19 cellular contexts compared by ENCODE assay signal in genomic region chr2:33289961-33290360, GRCh38.
A peak's percentile ranks its signal among the peaks of the same experiment; 100 is the strongest.
DNase-seq lines count a peak whose midpoint lies in the region; ATAC-seq, FAIRE-seq and TF ChIP-seq lines count a peak whose summit lies in the region.
"Had no signal": no experiment of that assay in that cellular context is flagged by ENCODE, and none has a peak within 500 bp of the region (broad histone marks: within the 10 kb centered on the region; RNA-seq: fewer than 3 reads in every experiment).

No MANE protein-coding gene starts in this region.

- H4K20me1 ChIP-seq in astrocyte (ENCODE audit: insufficient read depth, low read length), result no peaks in the 10 kb centered on the region
- H4K20me1 ChIP-seq: BLaER1 treated with 17β-estradiol and CSF1 and Interleukin-3, amounts not matched to agents 10 nM and 100 nM had no signal

- H3K4me2 ChIP-seq in astrocyte (ENCODE audit: low read length), result peak overlapping the region; percentile 81
- H3K4me2 ChIP-seq: BLaER1 treated with 17β-estradiol and CSF1 and Interleukin-3, amounts not matched to agents 10 nM and 100 nM had no signal

- H3K9me3 Mint-ChIP-seq in astrocyte (ENCODE audit: unreplicated experiment) (no peaks in the 10 kb centered on the region), nephron (no peaks in the 10 kb centered on the region)
- no peaks in the 10 kb centered on the region for H3K9me3 Mint-ChIP-seq in activated CD4-positive, alpha-beta memory T cell treated with anti-CD3 and anti-CD28 coated beads for 36 hours
- H3K9me3 Mint-ChIP-seq: T-helper 1 cell treated with Interleukin-12 subunit alpha and Interleukin-12 subunit beta and Interleukin-4 antibody, amounts not matched to agents 30 μg/mL and 1 μg/mL, for 36 hours had no signal

- ATAC-seq in left ventricle myocardium superior (no peak), aorta (ENCODE audit: low FRiP score) (no peak)

- TF ChIP-seq CTCF in left ventricle myocardium inferior (IDR thresholded peaks at IDR 0.05; ENCODE audit: borderline replicate concordance) (no peak), astrocyte (IDR thresholded peaks at IDR 0.05; ENCODE audit: insufficient read depth, low read depth, low read length) (no peak), nephron (IDR thresholded peaks at IDR 0.05; ENCODE audit: unreplicated experiment in 3 of 3) (no peak)

- H3K4me3 Mint-ChIP-seq in astrocyte (ENCODE audit: unreplicated experiment) (no peak overlapping the region), nephron (no peak overlapping the region)
- H3K4me3 Mint-ChIP-seq in activated CD4-positive, alpha-beta memory T cell treated with anti-CD3 and anti-CD28 coated beads for 36 hours, result no peak overlapping the region
- H3K4me3 Mint-ChIP-seq: T-helper 1 cell treated with Interleukin-12 subunit alpha and Interleukin-12 subunit beta and Interleukin-4 antibody, amounts not matched to agents 30 μg/mL and 1 μg/mL, for 36 hours had no signal

- peak overlapping the region; percentile 52 for H3K27ac ChIP-seq in left ventricle myocardium inferior (replicated peaks)
- H3K27ac ChIP-seq in astrocyte (ENCODE audit: low read depth, low read length), result peak overlapping the region; percentile 87
- H3K27ac ChIP-seq in aorta (ENCODE audit: low read depth in 1 of 2, low read length in 2 of 2), result peak overlapping the region; percentile 68 to 88
- H3K27ac ChIP-seq: BLaER1 treated with 17β-estradiol and CSF1 and Interleukin-3, amounts not matched to agents 10 nM and 100 nM had no signal

- no peaks in the 10 kb centered on the region for H3K79me2 ChIP-seq in astrocyte (ENCODE audit: insufficient read depth, low read length)

- H3K27me3 ChIP-seq in left ventricle myocardium inferior (ENCODE audit: low read depth) (no peaks in the 10 kb centered on the region), astrocyte (ENCODE audit: insufficient read depth, low read length) (no peaks in the 10 kb centered on the region), aorta (ENCODE audit: control insufficient read depth in 1 of 2, insufficient read depth in 2 of 2, low read length in 1 of 2) (no peaks in the 10 kb centered on the region)
- H3K27me3 ChIP-seq: BLaER1 treated with 17β-estradiol and CSF1 and Interleukin-3, amounts not matched to agents 10 nM and 100 nM had no signal

- H3K27me3 Mint-ChIP-seq in astrocyte (ENCODE audit: low read depth, unreplicated experiment) (no peaks in the 10 kb centered on the region), nephron (ENCODE audit: low read depth) (no peaks in the 10 kb centered on the region)
- peaks cover 21% of the 10 kb centered on the region for H3K27me3 Mint-ChIP-seq in activated CD4-positive, alpha-beta memory T cell treated with anti-CD3 and anti-CD28 coated beads for 36 hours

- H3K4me3 ChIP-seq in left ventricle myocardium inferior (no peak overlapping the region), astrocyte (ENCODE audit: insufficient read depth, low read depth, low read length) (no peak overlapping the region), aorta (ENCODE audit: low read length in 2 of 2) (no peak overlapping the region)
- H3K4me3 ChIP-seq: BLaER1 treated with 17β-estradiol and CSF1 and Interleukin-3, amounts not matched to agents 10 nM and 100 nM; prostate gland had no signal

- H3K9ac ChIP-seq in astrocyte (ENCODE audit: low read length), result no peak overlapping the region
- H3K9ac ChIP-seq: BLaER1 treated with 17β-estradiol and CSF1 and Interleukin-3, amounts not matched to agents 10 nM and 100 nM had no signal

- H3K27ac Mint-ChIP-seq in astrocyte (ENCODE audit: unreplicated experiment), result no peak overlapping the region
- H3K27ac Mint-ChIP-seq in nephron, result peak overlapping the region; percentile 69 to 88 (median 80)
- H3K27ac Mint-ChIP-seq in activated CD4-positive, alpha-beta memory T cell treated with anti-CD3 and anti-CD28 coated beads for 36 hours, result no peak overlapping the region
- H3K27ac Mint-ChIP-seq: T-helper 1 cell treated with Interleukin-12 subunit alpha and Interleukin-12 subunit beta and Interleukin-4 antibody, amounts not matched to agents 30 μg/mL and 1 μg/mL, for 36 hours had no signal

- 27 to 35% methylated on average over 4 of the region's 4 CpGs for WGBS in aorta, 2 donors

- H3K9me3 ChIP-seq in left ventricle myocardium inferior (replicated peaks) (no peaks in the 10 kb centered on the region), astrocyte (ENCODE audit: insufficient read depth, low read depth, low read length) (no peaks in the 10 kb centered on the region), aorta (ENCODE audit: control insufficient read depth, low read length) (no peaks in the 10 kb centered on the region)
- H3K9me3 ChIP-seq: BLaER1 treated with 17β-estradiol and CSF1 and Interleukin-3, amounts not matched to agents 10 nM and 100 nM; prostate gland had no signal

- no peak for FAIRE-seq in astrocyte (lab: Jason Lieb, UNC)
- FAIRE-seq: GM12891 had no signal

- intact Hi-C loops in left ventricle myocardium inferior (cut with micrococcal nuclease), result no loop called here
- intact Hi-C loops in left ventricle myocardium superior (cut with micrococcal nuclease), result no loop called here
- intact Hi-C loops in aorta (cut with DNase I), result loop anchor here in 1 of 2 donors (5.0 kb wide), 3 partner anchors 77 to 188 kb away; no protein-coding TSS in a partner anchor
- intact Hi-C loops in activated CD4-positive, alpha-beta memory T cell treated with anti-CD3 and anti-CD28 coated beads for 36 hours (cut with micrococcal nuclease), result no loop called here

- H3K36me3 Mint-ChIP-seq in astrocyte (ENCODE audit: low read depth, unreplicated experiment) (no peaks in the 10 kb centered on the region), nephron (ENCODE audit: low read depth) (peaks cover 39% of the 10 kb centered on the region)
- H3K36me3 Mint-ChIP-seq in activated CD4-positive, alpha-beta memory T cell treated with anti-CD3 and anti-CD28 coated beads for 36 hours, result no peaks in the 10 kb centered on the region

- peaks cover 13% of the 10 kb centered on the region for H3K36me3 ChIP-seq in left ventricle myocardium inferior
- H3K36me3 ChIP-seq in astrocyte (ENCODE audit: insufficient read depth, low read length), result peaks cover 11% of the 10 kb centered on the region
- H3K36me3 ChIP-seq in aorta (ENCODE audit: control insufficient read depth in 1 of 2, insufficient read depth in 2 of 2, low read length in 1 of 2), result no peaks in the 10 kb centered on the region
- H3K36me3 ChIP-seq: BLaER1 treated with 17β-estradiol and CSF1 and Interleukin-3, amounts not matched to agents 10 nM and 100 nM; prostate gland had no signal

- H3K4me1 ChIP-seq in left ventricle myocardium inferior (peaks cover 38% of the 10 kb centered on the region), astrocyte (ENCODE audit: insufficient read depth, low read length) (peaks cover 25% of the 10 kb centered on the region), aorta (ENCODE audit: control insufficient read depth in 1 of 2, insufficient read depth in 2 of 2, low read length in 2 of 2) (peaks cover 8 to 9% of the 10 kb centered on the region in 2 donors)
- H3K4me1 ChIP-seq: prostate gland had no signal

- POLR2A ChIA-PET in activated CD4-positive, alpha-beta memory T cell treated with anti-CD3 and anti-CD28 coated beads for 36 hours (lab: Charles Lee), result no interaction called here

- DNase-seq in left ventricle myocardium inferior (no peak), left ventricle myocardium superior (no peak), astrocyte (ENCODE audit: low read depth) (peak; percentile 25), aorta (no peak), NCI-H2081 (lab: John Stamatoyannopoulos, UW) (no peak)
- DNase-seq in activated CD4-positive, alpha-beta memory T cell treated with anti-CD3 and anti-CD28 coated beads for 36 hours, result no peak
- no peak for DNase-seq in stimulated activated CD4-positive, alpha-beta T cell treated with anti-CD3 and anti-CD28 coated beads, Interleukin-15, amount 100 ng/mL, for 24 hours
- DNase-seq: activated CD4-positive, alpha-beta T cell treated with anti-CD3 and anti-CD28 coated beads for 1 hour; activated CD8-positive, alpha-beta memory T cell treated with anti-CD3 and anti-CD28 coated beads for 24 hours; activated gamma-delta T cell treated with Interleukin-2 at 50 U/mL for 16 hours; activated T-cell treated with anti-CD3 and anti-CD28 coated beads, Interleukin-2, amount 50 U/mL, for 1 hour; NCI-H1105 treated with DMSO at 0.1 percent for 48 hours; NCI-H526 treated with DMSO at 0.1 percent for 48 hours; stimulated activated CD4-positive, alpha-beta T cell treated with anti-CD3 and anti-CD28 coated beads, Interleukin-1b, Interleukin-23, amount 100 ng/mL, for 48 hours had no signal

- H3K4me1 Mint-ChIP-seq in astrocyte (ENCODE audit: low read depth, unreplicated experiment), result peaks cover 21% of the 10 kb centered on the region
- H3K4me1 Mint-ChIP-seq in nephron, result peaks cover 29% of the 10 kb centered on the region
- no peaks in the 10 kb centered on the region for H3K4me1 Mint-ChIP-seq in activated CD4-positive, alpha-beta memory T cell treated with anti-CD3 and anti-CD28 coated beads for 36 hours (ENCODE audit: low read depth)

- no peak overlapping the region for H2AFZ ChIP-seq in astrocyte (ENCODE audit: low read depth, low read length)

- CTCF ChIA-PET in activated CD4-positive, alpha-beta memory T cell treated with anti-CD3 and anti-CD28 coated beads for 36 hours (lab: Charles Lee), result no interaction called here

Comparison
In these comparisons a context has a peak if more than half of its experiments do, and no peak if none do; other contexts are left out.
1. H3K27ac Mint-ChIP-seq: peak in nephron (3 of 3); none in astrocyte (single experiment) and activated CD4-positive, alpha-beta memory T cell treated with anti-CD3 and anti-CD28 coated beads for 36 hours (single experiment).
2. Peak in every context shown above with its lines, with median percentiles within 50 percentile points of each other: H3K27ac ChIP-seq.